ENCODE assay signal across 15 cellular contexts in genomic region chr3:50170689-50171088, GRCh38. TPM values are rescaled to one million over a fixed set of nuclear protein-coding genes. Genes with fewer than 3 reads are reported as not detected.
A peak's percentile ranks its signal among the peaks of the same experiment; 100 is the strongest.
DNase-seq lines count a peak whose midpoint lies in the region; ATAC-seq and TF ChIP-seq lines count a peak whose summit lies in the region.
"Had no signal": no experiment of that assay in that cellular context is flagged by ENCODE, and none has a peak within 500 bp of the region (broad histone marks: within the 10 kb centered on the region; RNA-seq: fewer than 3 reads in every experiment).

No MANE protein-coding gene starts in this region.

- H3K4me3 Mint-ChIP-seq in natural killer cell, result no peak overlapping the region
- H3K4me3 Mint-ChIP-seq in T-helper 2 cell treated with Interferon-gamma antibody and Interleukin-4, amounts not matched to agents 5 μg/mL and 100 μg/mL, for 36 hours, result no peak overlapping the region
- H3K4me3 Mint-ChIP-seq: CD8-positive, alpha-beta T cell; stimulated activated naive CD8-positive, alpha-beta T cell treated with anti-CD3 and anti-CD28 coated beads, Interleukin-15, Interleukin-2, amounts not matched to agents 100 ng/mL and 50 ng/mL, for 24 hours had no signal

- no peaks in the 10 kb centered on the region for H3K36me3 Mint-ChIP-seq in natural killer cell
- H3K36me3 Mint-ChIP-seq in T-helper 2 cell treated with Interferon-gamma antibody and Interleukin-4, amounts not matched to agents 5 μg/mL and 100 μg/mL, for 36 hours (ENCODE audit: low read depth), result no peaks in the 10 kb centered on the region
- H3K36me3 Mint-ChIP-seq: CD8-positive, alpha-beta T cell had no signal

- intact Hi-C loops in Panc1 (cut with micrococcal nuclease; ENCODE audit: unreplicated experiment), result no loop called here
- intact Hi-C loops in natural killer cell (cut with micrococcal nuclease), result no loop called here

- in situ Hi-C loops in Panc1 (cut with HindIII; ENCODE audit: low pct_unique_long_range_greater_than_20kb, low sequenced_read_pairs), result no loop called here

- no peak for TF ChIP-seq CTCF in AG09309 (IDR thresholded peaks at IDR 0.05; ENCODE audit: control insufficient read depth, insufficient read depth, low read depth, low read length, missing control alignments)
- TF ChIP-seq CTCF in Panc1 (IDR thresholded peaks at IDR 0.05), result no peak
- no peak for TF ChIP-seq CTCF in natural killer cell (IDR thresholded peaks at IDR 0.05)

- POLR2A ChIA-PET in Panc1 (lab: Charles Lee) (no interaction called here), HEK293T (lab: Yijun Ruan, JAX) (no interaction called here)

- BruUV-seq in Panc1 (replicated peaks; lab: Mats Ljungman, UMichigan), result no TSS peak

- no peaks in the 10 kb centered on the region for H3K27me3 ChIP-seq in Panc1 (ENCODE audit: control insufficient read depth, insufficient read depth, low read length)
- H3K27me3 ChIP-seq in effector memory CD4-positive, alpha-beta T cell (replicated peaks; ENCODE audit: control insufficient read depth, insufficient read depth, low read length, poor library complexity, severe bottlenecking), result no peaks in the 10 kb centered on the region

- peaks cover 0 to 2% of the 10 kb centered on the region in 2 donors for H3K27me3 Mint-ChIP-seq in natural killer cell (ENCODE audit: low read depth in 2 of 2)
- H3K27me3 Mint-ChIP-seq in T-helper 2 cell treated with Interferon-gamma antibody and Interleukin-4, amounts not matched to agents 5 μg/mL and 100 μg/mL, for 36 hours (ENCODE audit: low read depth), result no peaks in the 10 kb centered on the region
- H3K27me3 Mint-ChIP-seq: stimulated activated naive CD8-positive, alpha-beta T cell treated with anti-CD3 and anti-CD28 coated beads, Interleukin-15, Interleukin-2, amounts not matched to agents 100 ng/mL and 50 ng/mL, for 24 hours had no signal

- CTCF ChIA-PET in Panc1 (lab: Charles Lee), result no interaction called here
- CTCF ChIA-PET in HEK293T (lab: Yijun Ruan, JAX), result no interaction called here

- H3K4me3 ChIP-seq in AG09309 (ENCODE audit: control insufficient read depth, low read depth, low read length) (no peak overlapping the region), Panc1 (ENCODE audit: low read depth in 2 of 2, low read length in 2 of 2) (no peak overlapping the region)
- H3K4me3 ChIP-seq in effector memory CD4-positive, alpha-beta T cell (ENCODE audit: insufficient read depth, low read depth, low read length, poor library complexity, severe bottlenecking), result no peak overlapping the region
- H3K4me3 ChIP-seq: prostate gland had no signal

- H3K9me3 Mint-ChIP-seq in natural killer cell, result no peaks in the 10 kb centered on the region
- no peaks in the 10 kb centered on the region for H3K9me3 Mint-ChIP-seq in T-helper 2 cell treated with Interferon-gamma antibody and Interleukin-4, amounts not matched to agents 5 μg/mL and 100 μg/mL, for 36 hours
- H3K9me3 Mint-ChIP-seq: CD8-positive, alpha-beta T cell; stimulated activated naive CD8-positive, alpha-beta T cell treated with anti-CD3 and anti-CD28 coated beads, Interleukin-15, Interleukin-2, amounts not matched to agents 100 ng/mL and 50 ng/mL, for 24 hours had no signal

- ATAC-seq in Panc1, result peak; percentile 22; the same call in 1 of the 2 replicates
- ATAC-seq in esophagus mucosa, result peak; percentile 28
- ATAC-seq in natural killer cell, result peak in 2 of 3 donors; percentile 52 to 54
- ATAC-seq in HG02588 (IDR thresholded peaks at IDR 0.05; ENCODE audit: unreplicated experiment), result no peak
- ATAC-seq: CD8-positive, alpha-beta T cell had no signal

- peaks cover 71% of the 10 kb centered on the region for H3K4me1 ChIP-seq in Panc1 (ENCODE audit: control insufficient read depth, insufficient read depth, low read length)
- H3K4me1 ChIP-seq in effector memory CD4-positive, alpha-beta T cell (ENCODE audit: control insufficient read depth, insufficient read depth, low read length, poor library complexity, severe bottlenecking), result no peaks in the 10 kb centered on the region

- peaks cover 0 to 4% of the 10 kb centered on the region in 2 donors for H3K4me1 Mint-ChIP-seq in natural killer cell
- peaks cover 3% of the 10 kb centered on the region for H3K4me1 Mint-ChIP-seq in T-helper 2 cell treated with Interferon-gamma antibody and Interleukin-4, amounts not matched to agents 5 μg/mL and 100 μg/mL, for 36 hours (ENCODE audit: low read depth)

- H3K27ac ChIP-seq in Panc1 (ENCODE audit: low read length), result peak overlapping the region; percentile 82
- H3K27ac ChIP-seq in effector memory CD4-positive, alpha-beta T cell (ENCODE audit: insufficient read depth, low read length, poor library complexity, severe bottlenecking), result no peak overlapping the region

- DNase-seq in AG09309 (ENCODE audit: low read depth) (peak; percentile 35), Panc1 (ENCODE audit: low read depth, low spot score) (no peak), natural killer cell (no peak), HEK293T (ENCODE audit: extremely low spot score) (no peak)
- DNase-seq in T-helper 2 cell treated with Interferon-gamma antibody and Interleukin-4, amounts not matched to agents 5 μg/mL and 100 μg/mL, for 36 hours (ENCODE audit: low spot score), result no peak
- DNase-seq in effector memory CD4-positive, alpha-beta T cell, result no peak
- DNase-seq: activated gamma-delta T cell; CD8-positive, alpha-beta T cell; foreskin melanocyte; NCI-H1436 treated with DMSO at 0.1 percent for 48 hours; T-helper 2 cell had no signal

- H3K27ac Mint-ChIP-seq in natural killer cell, result no peak overlapping the region
- no peak overlapping the region for H3K27ac Mint-ChIP-seq in T-helper 2 cell treated with Interferon-gamma antibody and Interleukin-4, amounts not matched to agents 5 μg/mL and 100 μg/mL, for 36 hours
- H3K27ac Mint-ChIP-seq: CD8-positive, alpha-beta T cell; stimulated activated naive CD8-positive, alpha-beta T cell treated with anti-CD3 and anti-CD28 coated beads, Interleukin-15, Interleukin-2, amounts not matched to agents 100 ng/mL and 50 ng/mL, for 24 hours had no signal

- H3K9me3 ChIP-seq in Panc1 (ENCODE audit: control insufficient read depth, insufficient read depth, low read depth, low read length), result no peaks in the 10 kb centered on the region
- no peaks in the 10 kb centered on the region for H3K9me3 ChIP-seq in effector memory CD4-positive, alpha-beta T cell (ENCODE audit: control insufficient read depth, low read length)
- H3K9me3 ChIP-seq: prostate gland had no signal

- no peaks in the 10 kb centered on the region; the same call in 1 of the 2 replicates for H3K36me3 ChIP-seq in Panc1 (ENCODE audit: control insufficient read depth, insufficient read depth, low read length)
- no peaks in the 10 kb centered on the region for H3K36me3 ChIP-seq in effector memory CD4-positive, alpha-beta T cell (ENCODE audit: control insufficient read depth, insufficient read depth, low read length)
- H3K36me3 ChIP-seq: prostate gland had no signal

TF ChIP-seq in HEK293T, 16 proteins besides CTCF, POLR2A, EP300 and RAD21:
- TF ChIP-seq ZNF384 (IDR thresholded peaks at IDR 0.05) (no peak), L3MBTL2 (conservative IDR thresholded peaks at IDR 0.05) (no peak), SUZ12 (IDR thresholded peaks at IDR 0.05) (no peak), ELF4 (IDR thresholded peaks at IDR 0.05) (no peak), TARDBP (IDR thresholded peaks at IDR 0.05) (no peak), SP1 (IDR thresholded peaks at IDR 0.05) (no peak)

RNA-seq across cellular contexts. Expression of gene SEMA3F, which starts 15.6 kb away (rescaled TPM):
- total RNA-seq in Panc1 (2021; ENCODE audit: unreplicated experiment) (69.6 TPM), esophagus mucosa (72.7 TPM), natural killer cell (1 to 10 TPM in 1 of 3 donors, under 1 TPM in 2; 0.16 to 1.1 (median 0.78) TPM)
- 104 TPM for polyA plus RNA-seq in Panc1 (2012; ENCODE audit: insufficient read length)

RNA-seq across cellular contexts. Expression of gene GNAT1, which starts 20.7 kb away (rescaled TPM):
- not detected for total RNA-seq in Panc1 (2021; ENCODE audit: unreplicated experiment)
- not detected for polyA plus RNA-seq in Panc1 (2012; ENCODE audit: insufficient read length)
- 0.08 TPM for total RNA-seq in esophagus mucosa
- total RNA-seq in natural killer cell, result not detected
- total RNA-seq: prostate gland had no signal

RNA-seq across cellular contexts. Expression of gene SLC38A3, which starts 34.4 kb away (rescaled TPM):
- total RNA-seq in Panc1 (2021; ENCODE audit: unreplicated experiment), result 6.0 TPM
- polyA plus RNA-seq in Panc1 (2012; ENCODE audit: insufficient read length), result 10.6 TPM
- 0.60 TPM for total RNA-seq in esophagus mucosa
- total RNA-seq in natural killer cell, result under 1 TPM in 1 of 3 donors, not detected in 2; 0.82 TPM

Comparison
In these comparisons a context has a peak if more than half of its experiments do, and no peak if none do; other contexts are left out.
1. RNA of gene SEMA3F, which starts 15.6 kb away (total RNA-seq): 72.7 TPM in esophagus mucosa (single experiment) and 69.6 TPM in Panc1 (single experiment); 0.16 to 1.1 TPM in natural killer cell; every median in the first group is over 10 times any median in the second.